ENCODE assay signal across 19 cellular contexts in genomic region chr1:99266731-99267130, GRCh38. TPM values are rescaled to one million over a fixed set of nuclear protein-coding genes. Genes with fewer than 3 reads are reported as not detected.
DNase-seq lines count a peak whose midpoint lies in the region; ATAC-seq and TF ChIP-seq lines count a peak whose summit lies in the region.
"Had no signal": no experiment of that assay in that cellular context is flagged by ENCODE, and none has a peak within 500 bp of the region (broad histone marks: within the 10 kb centered on the region; RNA-seq: fewer than 3 reads in every experiment).

No MANE protein-coding gene starts in this region.

- peak overlapping the region; percentile 47 for H3K4me3 Mint-ChIP-seq in HFFc6
- peak overlapping the region in 3 of 5 experiments; percentile 87 to 96 (median 95) for H3K4me3 Mint-ChIP-seq in brain
- no peak overlapping the region for H3K4me3 Mint-ChIP-seq in type B pancreatic cell
- H3K4me3 Mint-ChIP-seq: activated CD8-positive, alpha-beta T cell treated with anti-CD3 and anti-CD28 coated beads for 36 hours; stimulated activated memory B cell treated with anti-CD40 and anti-IgM and Interleukin-4, amounts not matched to agents 10 μg/mL and 1 μg/mL and 100 μg/mL, for 72 hours had no signal

- peak overlapping the region; percentile 89 for H3K27ac Mint-ChIP-seq in HFFc6
- peak overlapping the region in 2 of 5 experiments; percentile 98 for H3K27ac Mint-ChIP-seq in brain
- H3K27ac Mint-ChIP-seq in type B pancreatic cell, result no peak overlapping the region
- H3K27ac Mint-ChIP-seq: activated CD8-positive, alpha-beta T cell treated with anti-CD3 and anti-CD28 coated beads for 36 hours; stimulated activated memory B cell treated with anti-CD40 and anti-IgM and Interleukin-4, amounts not matched to agents 10 μg/mL and 1 μg/mL and 100 μg/mL, for 72 hours had no signal

- ATAC-seq in GM18519 (IDR thresholded peaks at IDR 0.05; ENCODE audit: low FRiP score, unreplicated experiment), result no peak
- ATAC-seq: activated CD8-positive, alpha-beta T cell treated with anti-CD3 and anti-CD28 coated beads for 36 hours; left lobe of liver; Panc1; stimulated activated memory B cell treated with anti-CD40 and anti-IgM and Interleukin-4, amounts not matched to agents 10 μg/mL and 1 μg/mL and 100 μg/mL, for 72 hours had no signal

- H3K9me3 Mint-ChIP-seq in HFFc6, result no peaks in the 10 kb centered on the region
- peaks cover 0 to 13% (median 0%) of the 10 kb centered on the region in 5 experiments for H3K9me3 Mint-ChIP-seq in brain
- H3K9me3 Mint-ChIP-seq in type B pancreatic cell, result no peaks in the 10 kb centered on the region

- peaks cover 50% of the 10 kb centered on the region for H3K4me1 Mint-ChIP-seq in HFFc6 (ENCODE audit: low read depth)
- H3K4me1 Mint-ChIP-seq in brain, result peaks cover 18% of the 10 kb centered on the region
- H3K4me1 Mint-ChIP-seq in type B pancreatic cell (ENCODE audit: unreplicated experiment), result peaks cover 4% of the 10 kb centered on the region
- H3K4me1 Mint-ChIP-seq: stimulated activated memory B cell treated with anti-CD40 and anti-IgM and Interleukin-4, amounts not matched to agents 10 μg/mL and 1 μg/mL and 100 μg/mL, for 72 hours had no signal

- peak; percentile 55 for DNase-seq in AG08395 (ENCODE audit: low spot score)
- peak; percentile 84 for DNase-seq in HFFc6
- DNase-seq in inferior parietal cortex (ENCODE audit: extremely low spot score), result peak; percentile 17
- DNase-seq in type B pancreatic cell (ENCODE audit: extremely low spot score, unreplicated experiment), result no peak
- no peak for DNase-seq in activated effector memory CD4-positive, alpha-beta T cell treated with Interleukin-2 at 50 U/mL for 16 hours
- no peak for DNase-seq in COLO668 (lab: John Stamatoyannopoulos, UW; ENCODE audit: unreplicated experiment)
- DNase-seq: activated CD8-positive, alpha-beta T cell treated with anti-CD3 and anti-CD28 coated beads for 36 hours; adrenal gland; cortex of kidney; erythroblast; NCI-H2107; NCI-H774; small intestine; SW 1271 had no signal

- H3K36me3 Mint-ChIP-seq in HFFc6 (ENCODE audit: low read depth), result no peaks in the 10 kb centered on the region
- H3K36me3 Mint-ChIP-seq in brain, result no peaks in the 10 kb centered on the region
- no peaks in the 10 kb centered on the region for H3K36me3 Mint-ChIP-seq in type B pancreatic cell
- H3K36me3 Mint-ChIP-seq: stimulated activated memory B cell treated with anti-CD40 and anti-IgM and Interleukin-4, amounts not matched to agents 10 μg/mL and 1 μg/mL and 100 μg/mL, for 72 hours had no signal

- H3K27me3 Mint-ChIP-seq in HFFc6 (ENCODE audit: insufficient read depth) (peaks cover 4% of the 10 kb centered on the region), brain (peaks cover 27% of the 10 kb centered on the region), type B pancreatic cell (peaks cover 50% of the 10 kb centered on the region)

- TF ChIP-seq CTCF in HFFc6 (IDR thresholded peaks at IDR 0.05), result no peak
- TF ChIP-seq CTCF in brain (conservative IDR thresholded peaks at IDR 0.05), result no peak
- no peak for TF ChIP-seq CTCF in type B pancreatic cell (conservative IDR thresholded peaks at IDR 0.05)

RNA-seq across cellular contexts. Expression of gene PLPPR4, which starts 2.4 kb away (rescaled TPM):
- under 1 TPM; 0.37 to 0.69 (median 0.47) TPM for total RNA-seq in HFFc6 (2021; fragmentation: NEBNext Ultra II Directional; extraction: Animal tissue kit (Norgen Biotek cat#: 25700))
- polyA plus RNA-seq in brain (ENCODE audit: insufficient read depth, low read depth, low replicate concordance), result 7.7 TPM
- 2.0 and 2.6 TPM in 2 replicates for total RNA-seq in type B pancreatic cell (ENCODE audit: low replicate concordance)
- total RNA-seq: activated CD8-positive, alpha-beta T cell treated with anti-CD3 and anti-CD28 coated beads for 36 hours had no signal

Comparison
In these comparisons a context has a peak if more than half of its experiments do, and no peak if none do; other contexts are left out.
1. DNase-seq: peak in AG08395 (single experiment), HFFc6 (single experiment) and inferior parietal cortex (single experiment); none in type B pancreatic cell (single experiment), activated effector memory CD4-positive, alpha-beta T cell treated with Interleukin-2 at 50 U/mL for 16 hours (single experiment) and COLO668 (single experiment).